In the genomic region with DNA sequence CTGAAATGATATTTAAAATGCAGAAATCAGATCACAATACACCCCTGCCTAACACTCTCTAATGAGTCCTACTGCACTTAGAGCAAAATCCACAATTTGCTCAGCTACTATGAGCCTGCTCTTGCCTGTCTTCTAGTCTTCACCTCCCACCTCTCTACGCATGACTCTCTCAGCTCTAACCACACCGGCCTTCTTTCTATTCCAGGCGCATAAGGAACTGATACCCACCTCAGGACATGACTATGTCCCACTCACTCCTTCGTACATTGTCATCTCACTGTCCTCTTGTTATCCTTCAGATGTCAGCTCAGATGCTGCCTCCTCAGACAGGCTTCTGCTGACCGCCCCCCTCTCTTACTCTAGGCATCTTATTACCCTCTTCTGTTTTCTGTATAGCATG, we compare ENCODE assay signal across 18 cellular contexts.
A peak's percentile ranks its signal among the peaks of the same experiment; 100 is the strongest.
DNase-seq lines count a peak whose midpoint lies in the region; ATAC-seq and TF ChIP-seq lines count a peak whose summit lies in the region.
"Had no signal": no experiment of that assay in that cellular context is flagged by ENCODE, and none has a peak within 500 bp of the region (broad histone marks: within the 10 kb centered on the region; RNA-seq: fewer than 3 reads in every experiment).

No MANE protein-coding gene starts in this region.

- no peaks in the 10 kb centered on the region for H3K4me1 ChIP-seq in colonic mucosa
- H3K4me1 ChIP-seq: heart left ventricle, left ventricle myocardium inferior, SJSA1 had no signal

- H3K36me3 ChIP-seq in colonic mucosa, result no peaks in the 10 kb centered on the region
- H3K36me3 ChIP-seq: heart left ventricle, left ventricle myocardium inferior, SJSA1 had no signal

- no peaks in the 10 kb centered on the region for H3K9me3 ChIP-seq in colonic mucosa
- H3K9me3 ChIP-seq: heart left ventricle, left ventricle myocardium inferior had no signal

- intact Hi-C loops in colonic mucosa (cut with DNase I), result no loop called here

- ATAC-seq in GM19324 (IDR thresholded peaks at IDR 0.05; ENCODE audit: low FRiP score, unreplicated experiment), result peak; percentile 83
- ATAC-seq in HG02588 (IDR thresholded peaks at IDR 0.05; ENCODE audit: unreplicated experiment), result peak; percentile 97
- peak; percentile 93 for ATAC-seq in HG03432 (IDR thresholded peaks at IDR 0.05; ENCODE audit: unreplicated experiment)
- ATAC-seq: activated T-cell treated with anti-CD3 and anti-CD28 coated beads, Interleukin-2, amount 50 U/mL, for 72 hours; heart left ventricle; WTC11 had no signal

- no peak for TF ChIP-seq CTCF in GM12864 (IDR thresholded peaks at IDR 0.05; ENCODE audit: low read depth, low read length, missing control alignments)
- no peak for TF ChIP-seq CTCF in colonic mucosa (IDR thresholded peaks at IDR 0.05)

- H3K27me3 ChIP-seq in colonic mucosa, result no peaks in the 10 kb centered on the region
- H3K27me3 ChIP-seq: heart left ventricle, SJSA1 had no signal

- DNase-seq in GM12864 (ENCODE audit: low read depth) (peak; percentile 21), GF-D8 (lab: John Stamatoyannopoulos, UW) (no peak), colonic mucosa (no peak), HuH-7 (ENCODE audit: low spot score) (no peak), midbrain (lab: John Stamatoyannopoulos, UW) (no peak)
- DNase-seq: ACHN; activated T-cell treated with anti-CD3 and anti-CD28 coated beads, Interleukin-2, amount 50 U/mL, for 72 hours; DMS 273 treated with DMSO at 0.1 percent for 48 hours; heart left ventricle; left ventricle myocardium inferior; NCI-H1105 treated with DMSO at 0.1 percent for 48 hours; NCI-H774; trophoblast cell had no signal

- H3K9ac ChIP-seq in colonic mucosa (ENCODE audit: low read depth in 2 of 2, low read length in 2 of 2), result no peak overlapping the region

- H3K4me3 ChIP-seq in GM12864 (ENCODE audit: low read depth, low read length), result no peak overlapping the region
- H3K4me3 ChIP-seq in colonic mucosa, result no peak overlapping the region
- H3K4me3 ChIP-seq: heart left ventricle, left ventricle myocardium inferior, SJSA1 had no signal

- H3K27ac ChIP-seq in colonic mucosa, result no peak overlapping the region
- H3K27ac ChIP-seq: heart left ventricle, left ventricle myocardium inferior, SJSA1 had no signal
